ENCODE assay signal across 8 cellular contexts in the genomic region with DNA sequence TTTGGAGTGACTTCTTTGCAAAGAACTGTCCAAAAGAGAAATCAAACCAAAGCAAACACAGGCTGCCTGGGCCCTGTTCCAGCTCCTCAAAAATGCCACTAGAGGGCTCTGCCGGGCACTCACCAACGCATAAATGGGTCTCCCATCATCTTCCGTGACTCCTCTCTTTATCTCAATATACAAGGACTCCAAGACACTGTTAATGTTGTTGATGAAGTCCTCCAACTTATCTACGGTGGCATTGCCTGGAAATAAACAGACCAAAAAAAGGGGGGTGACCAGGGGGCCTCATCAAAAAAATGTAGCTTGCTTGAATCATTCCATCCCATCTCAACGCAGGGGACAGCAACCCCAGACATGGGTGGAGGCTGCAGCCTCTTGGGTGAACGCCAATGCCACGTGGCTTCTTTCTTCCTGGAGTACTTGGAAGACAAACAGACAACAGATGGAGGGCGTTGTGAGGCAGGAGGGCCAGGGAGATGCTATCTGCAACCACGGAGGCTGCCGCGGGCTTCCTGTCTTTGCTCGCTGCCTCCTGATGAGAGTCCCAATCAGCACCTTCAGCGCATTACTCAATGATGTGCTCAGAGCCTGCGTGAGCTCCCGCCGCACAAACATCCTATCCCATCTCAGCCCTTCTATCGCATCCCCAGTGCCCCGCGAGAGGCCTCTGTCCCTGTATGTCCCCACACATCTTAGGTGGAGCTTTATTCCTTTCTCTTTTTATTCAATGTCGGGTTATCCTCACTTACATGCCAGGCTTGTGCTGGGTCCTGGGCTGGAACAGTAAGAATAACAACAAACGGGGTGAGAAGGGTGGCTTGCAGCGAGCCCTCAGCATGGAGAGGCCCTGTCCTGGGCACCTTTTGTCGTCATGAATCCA. TPM values are rescaled to one million over a fixed set of nuclear protein-coding genes. Genes with fewer than 3 reads are reported as not detected.
DNase-seq lines count a peak whose midpoint lies in the region; ATAC-seq and TF ChIP-seq lines count a peak whose summit lies in the region.

No MANE protein-coding gene starts in this region.

- H2AFZ ChIP-seq in DND-41 (ENCODE audit: low read depth, low read length), result peak overlapping the region; percentile 66

- no peaks in the 10 kb centered on the region for H3K9me3 ChIP-seq in DND-41 (ENCODE audit: insufficient read depth, low read length, severe bottlenecking)

- H3K27me3 ChIP-seq in DND-41 (ENCODE audit: insufficient read depth, low read length, poor library complexity), result no peaks in the 10 kb centered on the region

- H3K4me3 Mint-ChIP-seq in progenitor cell of endocrine pancreas (ENCODE audit: low read depth), result no peak overlapping the region
- no peak overlapping the region for H3K4me3 Mint-ChIP-seq in type B pancreatic cell

- peak overlapping the region; percentile 96 for H3K27ac ChIP-seq in DND-41 (ENCODE audit: low read length)

- no peak overlapping the region for H3K27ac Mint-ChIP-seq in progenitor cell of endocrine pancreas
- peak overlapping the region; percentile 15 for H3K27ac Mint-ChIP-seq in type B pancreatic cell

- H3K9me3 Mint-ChIP-seq in progenitor cell of endocrine pancreas (ENCODE audit: low read depth), result no peaks in the 10 kb centered on the region
- no peaks in the 10 kb centered on the region for H3K9me3 Mint-ChIP-seq in type B pancreatic cell

- peaks cover 43% of the 10 kb centered on the region for H3K36me3 ChIP-seq in DND-41 (ENCODE audit: insufficient read depth, low read length)

- DNase-seq in DND-41, result peak; percentile 98
- DNase-seq in MV-4-11 (lab: John Stamatoyannopoulos, UW), result peak; percentile 67
- peak; percentile 90 for DNase-seq in T follicular helper cell (ENCODE audit: low read depth)
- DNase-seq in activated naive CD8-positive, alpha-beta T cell treated with anti-CD3 and anti-CD28 coated beads, Interleukin-2, amount 50 U/mL, for 16 hours (ENCODE audit: low read depth, low spot score), result peak; percentile 42
- DNase-seq in Right ventricle myocardium inferior (ENCODE audit: missing footprints), result peak; percentile 90
- no peak for DNase-seq in progenitor cell of endocrine pancreas (ENCODE audit: low spot score, unreplicated experiment)
- no peak for DNase-seq in type B pancreatic cell (ENCODE audit: extremely low spot score, unreplicated experiment)

- H3K9ac ChIP-seq in DND-41 (ENCODE audit: low read depth, low read length), result peak overlapping the region; percentile 79

- peaks cover 24% of the 10 kb centered on the region for H3K79me2 ChIP-seq in DND-41 (ENCODE audit: insufficient read depth, low read length)

- H3K27me3 Mint-ChIP-seq in progenitor cell of endocrine pancreas (peaks cover 5% of the 10 kb centered on the region), type B pancreatic cell (no peaks in the 10 kb centered on the region)

- peaks cover 8% of the 10 kb centered on the region for H3K4me1 Mint-ChIP-seq in progenitor cell of endocrine pancreas (ENCODE audit: low read depth)
- peaks cover 25% of the 10 kb centered on the region for H3K4me1 Mint-ChIP-seq in type B pancreatic cell (ENCODE audit: unreplicated experiment)

- H3K4me2 ChIP-seq in DND-41 (ENCODE audit: insufficient read depth, low read length), result peak overlapping the region; percentile 55

- H3K4me1 ChIP-seq in DND-41 (ENCODE audit: insufficient read depth, low read length), result peaks cover 71% of the 10 kb centered on the region

- H4K20me1 ChIP-seq in DND-41 (ENCODE audit: insufficient read depth, low read length), result no peaks in the 10 kb centered on the region

- peak; percentile 83 for ATAC-seq in DND-41 (ENCODE audit: insufficient read depth, low read depth)
- ATAC-seq in Right ventricle myocardium inferior, result peak; percentile 75
- no peak for ATAC-seq in GM18907 (IDR thresholded peaks at IDR 0.05; ENCODE audit: unreplicated experiment)

- TF ChIP-seq CTCF in DND-41 (IDR thresholded peaks at IDR 0.05; ENCODE audit: borderline replicate concordance, extremely low read depth, low read length, poor library complexity, severe bottlenecking) (peak; percentile 96), progenitor cell of endocrine pancreas (IDR thresholded peaks at IDR 0.05; ENCODE audit: unreplicated experiment) (peak; percentile 83), type B pancreatic cell (conservative IDR thresholded peaks at IDR 0.05) (peak; percentile 90)

- H3K36me3 Mint-ChIP-seq in progenitor cell of endocrine pancreas (ENCODE audit: insufficient read depth) (peaks cover 1% of the 10 kb centered on the region), type B pancreatic cell (no peaks in the 10 kb centered on the region)

- intact Hi-C loops in Right ventricle myocardium inferior (cut with DNase I), result loop anchor here (2.0 kb wide), 1 partner anchor 134 kb away; no protein-coding TSS in a partner anchor

- H3K4me3 ChIP-seq in DND-41 (ENCODE audit: low read depth in 1 of 2, low read length in 2 of 2), result peak overlapping the region in 1 of 2 experiments; percentile 47; a peak in 2 of 4 replicates

RNA-seq across cellular contexts. Expression of gene KDM8, which starts 32.0 kb away (rescaled TPM):
- total RNA-seq in Right ventricle myocardium inferior (3.5 TPM), progenitor cell of endocrine pancreas (12.5 and 14.4 TPM in 2 replicates), type B pancreatic cell (ENCODE audit: low replicate concordance) (6.3 and 11.1 TPM in 2 replicates)

RNA-seq across cellular contexts. Expression of gene NSMCE1, which starts 33.3 kb away (rescaled TPM):
- total RNA-seq in Right ventricle myocardium inferior (35.8 TPM), progenitor cell of endocrine pancreas (26.2 and 27.1 TPM in 2 replicates), type B pancreatic cell (ENCODE audit: low replicate concordance) (27.1 and 33.3 TPM in 2 replicates)

Comparison
In these comparisons a context has a peak if more than half of its experiments do, and no peak if none do; other contexts are left out.
1. DNase-seq: peak in DND-41 (single experiment), MV-4-11 (single experiment), T follicular helper cell (single experiment), activated naive CD8-positive, alpha-beta T cell treated with anti-CD3 and anti-CD28 coated beads, Interleukin-2, amount 50 U/mL, for 16 hours (single experiment) and Right ventricle myocardium inferior (single experiment); none in progenitor cell of endocrine pancreas (single experiment) and type B pancreatic cell (single experiment).
2. Peak in every context shown above with its lines, with median percentiles within 50 percentile points of each other: CTCF ChIP-seq.